Comparison of ENCODE assay signal across 2 cellular contexts in the genomic region with DNA sequence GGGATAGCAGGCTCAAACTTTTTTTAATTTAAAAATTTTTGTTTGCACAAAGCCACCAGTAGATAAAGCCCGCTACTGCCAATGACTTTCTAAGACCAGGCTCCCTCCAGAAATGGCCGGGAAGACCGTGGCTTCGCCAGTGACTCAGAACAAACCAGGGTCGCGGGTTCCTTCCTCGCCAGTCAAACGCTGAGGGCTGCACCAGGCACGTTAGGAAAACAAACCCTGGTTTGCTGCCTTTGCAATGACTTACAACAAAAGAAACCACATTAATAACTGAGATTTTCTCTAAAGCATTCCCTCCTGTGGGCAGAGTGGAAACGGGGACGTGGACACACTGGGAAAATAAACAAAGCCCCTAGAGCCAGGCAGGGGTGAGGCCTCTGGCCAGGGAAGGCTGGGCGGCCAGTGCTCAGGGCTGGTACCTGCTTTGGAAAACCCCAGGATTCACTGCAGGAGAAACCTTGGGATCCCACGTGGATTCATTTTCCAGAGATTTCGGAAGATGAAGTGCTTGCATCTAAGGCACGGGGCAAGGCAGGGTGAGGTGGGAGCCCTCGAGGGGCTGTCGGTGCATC.
A peak's percentile ranks its signal among the peaks of the same experiment; 100 is the strongest.
TF ChIP-seq lines count a peak whose summit lies in the region.

No MANE protein-coding gene starts in this region.

TF ChIP-seq in IMR-90, 13 proteins besides CTCF, POLR2A, EP300 and RAD21:
- TF ChIP-seq RFX5 (IDR thresholded peaks at IDR 0.05; ENCODE audit: low read depth, low read length) (no peak), CEBPB (IDR thresholded peaks at IDR 0.05; ENCODE audit: low read depth, low read length) (0 out of 2 replicates have a peak, but pooled peaks have one; percentile 22), SMC3 (IDR thresholded peaks at IDR 0.05; ENCODE audit: low read depth, low read length) (no peak), MAFK (IDR thresholded peaks at IDR 0.05; ENCODE audit: low read depth, low read length) (no peak; the same call in 1 of the 2 replicates), RCOR1 (IDR thresholded peaks at IDR 0.05; ENCODE audit: insufficient replicate concordance, low read length) (no peak), MAZ (IDR thresholded peaks at IDR 0.05; ENCODE audit: borderline replicate concordance, low read depth, low read length) (peak; percentile 60; the same call in 1 of the 2 replicates), BHLHE40 (IDR thresholded peaks at IDR 0.05; ENCODE audit: low read depth, low read length) (peak; percentile 90), CHD1 (IDR thresholded peaks at IDR 0.05; ENCODE audit: low read depth, low read length) (no peak), NFE2L2 (IDR thresholded peaks at IDR 0.05; ENCODE audit: low read depth, low read length) (no peak), FOS (IDR thresholded peaks at IDR 0.05; ENCODE audit: low read depth, low read length) (peak; percentile 65), MXI1 (IDR thresholded peaks at IDR 0.05; ENCODE audit: borderline replicate concordance, low read depth, low read length) (peak; percentile 82)
- TF ChIP-seq, protein P1, sequence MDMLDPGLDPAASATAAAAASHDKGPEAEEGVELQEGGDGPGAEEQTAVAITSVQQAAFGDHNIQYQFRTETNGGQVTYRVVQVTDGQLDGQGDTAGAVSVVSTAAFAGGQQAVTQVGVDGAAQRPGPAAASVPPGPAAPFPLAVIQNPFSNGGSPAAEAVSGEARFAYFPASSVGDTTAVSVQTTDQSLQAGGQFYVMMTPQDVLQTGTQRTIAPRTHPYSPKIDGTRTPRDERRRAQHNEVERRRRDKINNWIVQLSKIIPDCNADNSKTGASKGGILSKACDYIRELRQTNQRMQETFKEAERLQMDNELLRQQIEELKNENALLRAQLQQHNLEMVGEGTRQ (IDR thresholded peaks at IDR 0.05; ENCODE audit: low read depth, low read length), result no peak
- TF ChIP-seq, protein P2, sequence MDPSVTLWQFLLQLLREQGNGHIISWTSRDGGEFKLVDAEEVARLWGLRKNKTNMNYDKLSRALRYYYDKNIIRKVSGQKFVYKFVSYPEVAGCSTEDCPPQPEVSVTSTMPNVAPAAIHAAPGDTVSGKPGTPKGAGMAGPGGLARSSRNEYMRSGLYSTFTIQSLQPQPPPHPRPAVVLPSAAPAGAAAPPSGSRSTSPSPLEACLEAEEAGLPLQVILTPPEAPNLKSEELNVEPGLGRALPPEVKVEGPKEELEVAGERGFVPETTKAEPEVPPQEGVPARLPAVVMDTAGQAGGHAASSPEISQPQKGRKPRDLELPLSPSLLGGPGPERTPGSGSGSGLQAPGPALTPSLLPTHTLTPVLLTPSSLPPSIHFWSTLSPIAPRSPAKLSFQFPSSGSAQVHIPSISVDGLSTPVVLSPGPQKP (IDR thresholded peaks at IDR 0.05; ENCODE audit: borderline replicate concordance, low read depth, low read length), result no peak

TF ChIP-seq in K562, 482 proteins besides CTCF, POLR2A, EP300 and RAD21:
- TF ChIP-seq KDM4B (IDR thresholded peaks at IDR 0.05; ENCODE audit: borderline replicate concordance in 2 of 2, low read depth in 1 of 2) (no peak), ETV5 (CRISPR knock-in tag; IDR thresholded peaks at IDR 0.05; ENCODE audit: low read depth) (no peak), CXXC5 (CRISPR knock-in tag; IDR thresholded peaks at IDR 0.05) (0 out of 2 replicates have a peak, but pooled peaks have one; percentile 9)
